ENCODE assay signal across 1 cellular context in the genomic region with DNA sequence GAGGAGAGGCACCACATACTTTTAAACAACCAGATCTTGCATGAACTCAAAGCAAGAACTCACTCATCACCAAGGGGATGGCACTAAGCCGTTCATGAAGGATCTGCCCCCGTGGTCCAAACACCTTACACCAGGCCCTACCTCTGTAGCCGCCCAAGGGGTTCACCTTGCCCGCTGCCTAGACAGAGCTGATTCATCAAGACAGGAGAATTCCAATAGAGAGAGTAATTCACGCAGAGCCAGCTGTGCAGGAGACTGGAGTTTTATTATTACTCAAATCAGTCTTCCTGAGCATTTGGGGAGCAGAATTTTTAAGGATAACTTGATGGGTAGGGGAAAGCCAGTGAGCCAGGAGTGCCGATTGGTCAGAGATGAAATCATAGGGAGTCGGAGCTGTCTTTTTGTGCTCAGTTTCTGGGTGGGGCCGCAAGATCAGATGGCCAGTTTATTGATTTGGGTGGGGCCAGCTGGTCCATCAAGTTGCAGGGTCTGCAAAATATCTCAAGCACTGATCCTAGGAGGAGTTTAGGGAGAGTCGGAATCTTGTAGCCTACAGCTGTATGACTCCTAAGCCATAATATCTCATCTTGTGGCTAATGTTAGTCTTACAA.
TF ChIP-seq lines count a peak whose summit lies in the region.

No MANE protein-coding gene starts in this region.

TF ChIP-seq in WTC11, 78 proteins besides CTCF, POLR2A, EP300 and RAD21 (continued from another document):
- TF ChIP-seq, protein P1, sequence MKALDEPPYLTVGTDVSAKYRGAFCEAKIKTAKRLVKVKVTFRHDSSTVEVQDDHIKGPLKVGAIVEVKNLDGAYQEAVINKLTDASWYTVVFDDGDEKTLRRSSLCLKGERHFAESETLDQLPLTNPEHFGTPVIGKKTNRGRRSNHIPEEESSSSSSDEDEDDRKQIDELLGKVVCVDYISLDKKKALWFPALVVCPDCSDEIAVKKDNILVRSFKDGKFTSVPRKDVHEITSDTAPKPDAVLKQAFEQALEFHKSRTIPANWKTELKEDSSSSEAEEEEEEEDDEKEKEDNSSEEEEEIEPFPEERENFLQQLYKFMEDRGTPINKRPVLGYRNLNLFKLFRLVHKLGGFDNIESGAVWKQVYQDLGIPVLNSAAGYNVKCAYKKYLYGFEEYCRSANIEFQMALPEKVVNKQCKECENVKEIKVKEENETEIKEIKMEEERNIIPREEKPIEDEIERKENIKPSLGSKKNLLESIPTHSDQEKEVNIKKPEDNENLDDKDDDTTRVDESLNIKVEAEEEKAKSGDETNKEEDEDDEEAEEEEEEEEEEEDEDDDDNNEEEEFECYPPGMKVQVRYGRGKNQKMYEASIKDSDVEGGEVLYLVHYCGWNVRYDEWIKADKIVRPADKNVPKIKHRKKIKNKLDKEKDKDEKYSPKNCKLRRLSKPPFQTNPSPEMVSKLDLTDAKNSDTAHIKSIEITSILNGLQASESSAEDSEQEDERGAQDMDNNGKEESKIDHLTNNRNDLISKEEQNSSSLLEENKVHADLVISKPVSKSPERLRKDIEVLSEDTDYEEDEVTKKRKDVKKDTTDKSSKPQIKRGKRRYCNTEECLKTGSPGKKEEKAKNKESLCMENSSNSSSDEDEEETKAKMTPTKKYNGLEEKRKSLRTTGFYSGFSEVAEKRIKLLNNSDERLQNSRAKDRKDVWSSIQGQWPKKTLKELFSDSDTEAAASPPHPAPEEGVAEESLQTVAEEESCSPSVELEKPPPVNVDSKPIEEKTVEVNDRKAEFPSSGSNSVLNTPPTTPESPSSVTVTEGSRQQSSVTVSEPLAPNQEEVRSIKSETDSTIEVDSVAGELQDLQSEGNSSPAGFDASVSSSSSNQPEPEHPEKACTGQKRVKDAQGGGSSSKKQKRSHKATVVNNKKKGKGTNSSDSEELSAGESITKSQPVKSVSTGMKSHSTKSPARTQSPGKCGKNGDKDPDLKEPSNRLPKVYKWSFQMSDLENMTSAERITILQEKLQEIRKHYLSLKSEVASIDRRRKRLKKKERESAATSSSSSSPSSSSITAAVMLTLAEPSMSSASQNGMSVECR (CRISPR knock-in tag; IDR thresholded peaks at IDR 0.05; ENCODE audit: borderline replicate concordance), result no peak
- TF ChIP-seq NR3C1 (CRISPR knock-in tag; conservative IDR thresholded peaks at IDR 0.05; ENCODE audit: low read depth) (no peak), ELF4 (CRISPR knock-in tag; IDR thresholded peaks at IDR 0.05; ENCODE audit: low read depth) (no peak)
